Comparison of ENCODE assay signal across 13 cellular contexts in the genomic region with DNA sequence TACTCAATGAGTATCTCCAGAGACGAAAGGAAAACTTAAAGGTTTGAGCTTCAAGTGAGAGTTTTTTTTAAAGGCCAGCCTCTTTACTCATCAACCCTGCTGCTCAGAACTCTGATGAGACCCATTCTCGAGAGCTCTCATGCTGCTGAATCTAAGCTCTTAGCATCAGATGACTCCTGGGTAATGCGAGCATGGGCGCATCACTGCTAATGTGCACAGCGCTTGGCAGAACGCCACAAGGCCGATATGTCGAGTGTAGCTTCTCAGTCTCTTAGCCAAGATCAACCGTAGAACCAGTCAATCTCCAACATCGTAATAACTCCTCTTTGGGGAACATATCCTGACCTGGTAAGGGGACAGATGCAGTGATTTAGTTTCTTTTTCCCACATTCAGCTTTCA. TPM values are rescaled to one million over a fixed set of nuclear protein-coding genes. Genes with fewer than 3 reads are reported as not detected.
DNase-seq lines count a peak whose midpoint lies in the region; ATAC-seq and TF ChIP-seq lines count a peak whose summit lies in the region.
"Had no signal": no experiment of that assay in that cellular context is flagged by ENCODE, and none has a peak within 500 bp of the region (broad histone marks: within the 10 kb centered on the region; RNA-seq: fewer than 3 reads in every experiment).

No MANE protein-coding gene starts in this region.

- H3K27ac ChIP-seq in body of pancreas: no peak overlapping the region
- H3K27ac ChIP-seq: skin epidermis, uterus had no signal

- H3K4me1 ChIP-seq in body of pancreas: no peaks in the 10 kb centered on the region
- H3K4me1 ChIP-seq: uterus had no signal

- 75 to 78% methylated on average over 9 to 10 of the region's 10 CpGs for WGBS in body of pancreas, 2 donors

- ATAC-seq in body of pancreas (no peak), HG02642 (IDR thresholded peaks at IDR 0.05; ENCODE audit: poor library complexity, unreplicated experiment) (no peak), GM19023 (IDR thresholded peaks at IDR 0.05; ENCODE audit: unreplicated experiment) (no peak), HG03571 (IDR thresholded peaks at IDR 0.05; ENCODE audit: unreplicated experiment) (no peak)

- peak; percentile 15 for DNase-seq in COR-L47 (lab: John Stamatoyannopoulos, UW)
- peak; percentile 73 for DNase-seq in NCI-H1694 (lab: John Stamatoyannopoulos, UW)
- DNase-seq in NCI-H446 treated with DMSO at 0.1 percent for 48 hours (lab: John Stamatoyannopoulos, UW): peak; percentile 35
- DNase-seq in body of pancreas: peak in 3 of 4 donors; percentile 22 to 43 (median 28)
- no peak for DNase-seq in activated CD8-positive, alpha-beta memory T cell treated with anti-CD3 and anti-CD28 coated beads for 24 hours
- DNase-seq: activated naive CD4-positive, alpha-beta T cell treated with anti-CD3 and anti-CD28 coated beads, Interleukin-2, amount 50 U/mL, for 16 hours; NCI-H774; stimulated activated CD4-positive, alpha-beta T cell treated with anti-CD3 and anti-CD28 coated beads, Interleukin-4, amount 100 ng/mL, for 24 hours; uterus had no signal

- H3K27me3 ChIP-seq in body of pancreas: no peaks in the 10 kb centered on the region
- H3K27me3 ChIP-seq: uterus had no signal

- no peak for TF ChIP-seq CTCF in body of pancreas (IDR thresholded peaks at IDR 0.05)

- no peaks in the 10 kb centered on the region for H3K36me3 ChIP-seq in body of pancreas (replicated peaks in 1 of 2; ENCODE audit: insufficient read depth in 1 of 2, low read depth in 2 of 2)
- H3K36me3 ChIP-seq: uterus had no signal

- no peak for TF ChIP-seq POLR2A in body of pancreas (IDR thresholded peaks at IDR 0.05)

- H3K4me3 ChIP-seq in body of pancreas: no peak overlapping the region
- H3K4me3 ChIP-seq: skin epidermis, uterus had no signal

- intact Hi-C loops in body of pancreas (cut with DNase I): no loop called here

- no peaks in the 10 kb centered on the region for H3K9me3 ChIP-seq in body of pancreas
- H3K9me3 ChIP-seq: uterus had no signal

RNA-seq across cellular contexts. Expression of a gene that starts 30.1 kb away (rescaled TPM):
- total RNA-seq in body of pancreas: 10 to 100 TPM in 1 of 2 donors, 1 to 10 TPM in 1; 9.9 to 36.6 TPM
